ENCODE assay signal across 22 cellular contexts in the genomic region with DNA sequence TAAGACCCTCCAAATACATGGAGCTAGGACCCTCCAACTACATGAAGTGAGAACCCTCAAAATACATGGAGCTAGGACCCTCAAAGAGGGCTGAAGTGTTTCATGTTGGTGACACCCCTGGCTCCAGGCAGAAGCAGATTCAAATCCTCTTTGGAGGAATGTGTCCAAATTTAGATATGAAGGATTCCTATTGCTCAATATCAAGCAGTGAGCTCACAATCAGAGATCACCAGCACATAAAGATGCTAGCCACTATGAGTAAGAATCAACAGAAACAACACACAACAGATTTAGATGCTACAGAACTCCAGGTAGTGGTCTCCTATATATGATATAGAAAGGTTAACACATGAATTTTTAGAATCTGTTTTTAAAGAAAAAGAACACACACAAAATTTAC. TPM values are rescaled to one million over a fixed set of nuclear protein-coding genes. Genes with fewer than 3 reads are reported as not detected.
"Had no signal": no experiment of that assay in that cellular context is flagged by ENCODE, and none has a peak within 500 bp of the region (broad histone marks: within the 10 kb centered on the region; RNA-seq: fewer than 3 reads in every experiment).

No MANE protein-coding gene starts in this region.

- H3K36me3 Mint-ChIP-seq: neural progenitor cell had no signal

- H3K9me3 ChIP-seq: ascending aorta, breast epithelium, esophagus muscularis mucosa, left lung, psoas muscle, tibial nerve had no signal

- H3K27ac ChIP-seq: ascending aorta, breast epithelium, esophagus muscularis mucosa, left lung, neural progenitor cell, psoas muscle, tibial nerve had no signal

- H3K4me1 ChIP-seq: ascending aorta, left lung had no signal

- H3K27me3 ChIP-seq: ascending aorta, breast epithelium, esophagus muscularis mucosa, left lung, neural progenitor cell, tibial nerve had no signal

- H3K27ac Mint-ChIP-seq: activated CD4-positive, alpha-beta T cell treated with anti-CD3 and anti-CD28 coated beads, Interleukin-2, amount 10 ng/mL, durations not matched to agents 24 days and 14 days; activated CD8-positive, alpha-beta T cell treated with anti-CD3 and anti-CD28 coated beads, Interleukin-2, amount 10 ng/mL, durations not matched to agents 7 days and 5 days; activated T-cell treated with anti-CD3 and anti-CD28 coated beads, Interleukin-2, amount 50 U/mL, for 24 hours; activated T-helper 2 cell treated with anti-CD3 and anti-CD28 coated beads, Interferon-gamma antibody, Interleukin-2, Interleukin-4, amounts not matched to agents 10 μg/mL and 5 μg/mL and 100 μg/mL, durations not matched to agents 14 hours and 24 hours and 36 hours; neural progenitor cell; stimulated activated naive CD8-positive, alpha-beta T cell treated with anti-CD3 and anti-CD28 coated beads, Interleukin-15, Interleukin-2, amounts not matched to agents 100 ng/mL and 50 ng/mL, for 24 hours had no signal

- DNase-seq: activated CD4-positive, alpha-beta T cell treated with anti-CD3 and anti-CD28 coated beads, Interleukin-2, amount 10 ng/mL, durations not matched to agents 24 days and 14 days; activated CD8-positive, alpha-beta T cell treated with anti-CD3 and anti-CD28 coated beads, Interleukin-2, amount 10 ng/mL, durations not matched to agents 7 days and 5 days; activated naive CD4-positive, alpha-beta T cell treated with Interleukin-2 at 50 U/mL for 16 hours; activated T-cell treated with anti-CD3 and anti-CD28 coated beads, Interleukin-2, amount 50 U/mL, for 24 hours; dermis blood vessel endothelial cell; effector memory CD4-positive, alpha-beta T cell; left lung; psoas muscle; right cardiac atrium; small intestine; stimulated activated CD4-positive, alpha-beta T cell treated with anti-CD3 and anti-CD28 coated beads, Interleukin-15, amount 100 ng/mL, for 24 hours; stimulated activated CD4-positive, alpha-beta T cell treated with anti-CD3 and anti-CD28 coated beads, Interleukin-2, amount 100 ng/mL, for 48 hours; T-helper 1 cell; T1000 had no signal

- H3K4me1 Mint-ChIP-seq: activated CD4-positive, alpha-beta T cell treated with anti-CD3 and anti-CD28 coated beads, Interleukin-2, amount 10 ng/mL, durations not matched to agents 24 days and 14 days had no signal

- H3K9ac ChIP-seq: neural progenitor cell had no signal

- H3K4me2 ChIP-seq: neural progenitor cell had no signal

- H3K4me3 Mint-ChIP-seq: activated CD4-positive, alpha-beta T cell treated with anti-CD3 and anti-CD28 coated beads, Interleukin-2, amount 10 ng/mL, durations not matched to agents 24 days and 14 days; activated CD8-positive, alpha-beta T cell treated with anti-CD3 and anti-CD28 coated beads, Interleukin-2, amount 10 ng/mL, durations not matched to agents 7 days and 5 days; activated T-cell treated with anti-CD3 and anti-CD28 coated beads, Interleukin-2, amount 50 U/mL, for 24 hours; neural progenitor cell; stimulated activated naive CD8-positive, alpha-beta T cell treated with anti-CD3 and anti-CD28 coated beads, Interleukin-15, Interleukin-2, amounts not matched to agents 100 ng/mL and 50 ng/mL, for 24 hours had no signal

- H2AFZ ChIP-seq: neural progenitor cell had no signal

- H3K4me3 ChIP-seq: ascending aorta, breast epithelium, esophagus muscularis mucosa, left lung, neural progenitor cell, psoas muscle, tibial nerve had no signal

- H3K36me3 ChIP-seq: ascending aorta, breast epithelium, esophagus muscularis mucosa, left lung, neural progenitor cell, tibial nerve had no signal

RNA-seq across cellular contexts. Expression of gene RAB3IL1, which starts 11.2 kb away (rescaled TPM):
- total RNA-seq: activated CD8-positive, alpha-beta T cell treated with anti-CD3 and anti-CD28 coated beads, Interleukin-2, amount 10 ng/mL, durations not matched to agents 7 days and 5 days; activated T-helper 2 cell treated with anti-CD3 and anti-CD28 coated beads, Interferon-gamma antibody, Interleukin-2, Interleukin-4, amounts not matched to agents 10 μg/mL and 5 μg/mL and 100 μg/mL, durations not matched to agents 14 hours and 24 hours and 36 hours had no signal

RNA-seq across cellular contexts. Expression of gene BEST1, which starts 21.5 kb away (rescaled TPM):
- total RNA-seq: activated CD4-positive, alpha-beta T cell treated with anti-CD3 and anti-CD28 coated beads, Interleukin-2, amount 10 ng/mL, durations not matched to agents 24 days and 14 days; activated CD8-positive, alpha-beta T cell treated with anti-CD3 and anti-CD28 coated beads, Interleukin-2, amount 10 ng/mL, durations not matched to agents 7 days and 5 days; activated T-helper 2 cell treated with anti-CD3 and anti-CD28 coated beads, Interferon-gamma antibody, Interleukin-2, Interleukin-4, amounts not matched to agents 10 μg/mL and 5 μg/mL and 100 μg/mL, durations not matched to agents 14 hours and 24 hours and 36 hours; dermis blood vessel endothelial cell; endothelial cell of umbilical vein had no signal
